ENCODE assay signal across 9 cellular contexts in the genomic region with DNA sequence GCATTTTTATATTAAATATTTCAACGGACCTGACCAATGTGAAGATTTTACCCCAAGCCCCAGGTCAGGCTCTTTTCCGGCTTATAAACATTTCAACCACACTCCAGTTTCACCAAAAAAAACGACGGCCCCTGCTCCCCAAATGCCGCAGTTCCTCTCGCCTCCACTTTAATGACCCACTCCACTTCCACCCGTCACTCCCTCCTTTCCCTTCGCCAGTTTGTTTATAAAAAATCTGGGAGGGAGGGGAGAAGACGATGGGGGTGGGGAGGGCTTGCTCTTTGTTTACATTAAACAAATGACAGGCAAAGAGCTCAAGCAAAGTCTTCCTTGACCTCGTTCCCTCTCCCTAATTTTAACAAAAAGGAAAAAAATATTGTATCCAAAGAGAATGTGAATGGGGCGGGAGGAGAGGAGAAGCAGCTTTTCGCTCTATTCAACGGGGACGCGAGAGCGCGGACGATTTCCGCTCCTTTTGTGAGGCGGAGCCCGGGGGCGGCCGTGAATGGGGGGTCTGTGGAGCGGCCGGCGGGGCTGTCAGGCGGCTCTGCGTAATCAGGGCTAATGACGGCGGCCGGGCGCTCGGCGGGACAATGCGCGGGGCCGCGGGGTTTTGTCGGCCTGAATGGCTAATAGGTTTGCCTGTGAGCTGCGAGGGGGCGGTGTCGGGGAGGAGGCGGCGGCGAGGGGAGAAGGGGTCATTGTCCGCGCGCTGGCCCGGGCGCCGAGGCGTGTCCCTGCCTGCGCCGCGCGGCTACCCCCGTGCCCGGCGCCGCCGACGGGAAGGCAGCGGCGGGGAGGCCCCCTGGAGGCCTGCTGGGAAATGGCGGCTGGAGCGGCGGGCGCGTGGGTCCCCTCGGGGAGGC. TPM values are rescaled to one million over a fixed set of nuclear protein-coding genes. Genes with fewer than 3 reads are reported as not detected.
DNase-seq lines count a peak whose midpoint lies in the region; ATAC-seq, FAIRE-seq and TF ChIP-seq lines count a peak whose summit lies in the region.
"Had no signal": no experiment of that assay in that cellular context is flagged by ENCODE, and none has a peak within 500 bp of the region (broad histone marks: within the 10 kb centered on the region; RNA-seq: fewer than 3 reads in every experiment).

No MANE protein-coding gene starts in this region.

- H3K27me3 Mint-ChIP-seq in activated T-cell treated with anti-CD3 and anti-CD28 coated beads, Interleukin-2, amount 50 U/mL, for 4 hours (ENCODE audit: low read depth) = peaks cover 68% of the 10 kb centered on the region
- H3K27me3 Mint-ChIP-seq in activated CD8-positive, alpha-beta T cell treated with anti-CD3 and anti-CD28 coated beads, Interleukin-2, amount 10 ng/mL, durations not matched to agents 7 days and 5 days (ENCODE audit: low read depth) = peaks cover 63% of the 10 kb centered on the region
- H3K27me3 Mint-ChIP-seq in stimulated activated naive CD8-positive, alpha-beta T cell treated with anti-CD3 and anti-CD28 coated beads, Interleukin-15, Interleukin-2, amounts not matched to agents 100 ng/mL and 50 ng/mL, for 24 hours = peaks cover 74% of the 10 kb centered on the region

- peak; percentile 64 to 72 for ATAC-seq in activated T-cell treated with anti-CD3 and anti-CD28 coated beads, Interleukin-2, amount 50 U/mL, for 4 hours
- peak; percentile 36 for ATAC-seq in activated CD8-positive, alpha-beta T cell treated with anti-CD3 and anti-CD28 coated beads, Interleukin-2, amount 10 ng/mL, durations not matched to agents 7 days and 5 days

- no peaks in the 10 kb centered on the region for H3K36me3 ChIP-seq in iPS DF 6.9 (ENCODE audit: control insufficient read depth, insufficient read depth, low read length)
- H3K36me3 ChIP-seq: adrenal gland had no signal

- no peaks in the 10 kb centered on the region for H3K9me3 Mint-ChIP-seq in activated T-cell treated with anti-CD3 and anti-CD28 coated beads, Interleukin-2, amount 50 U/mL, for 4 hours
- H3K9me3 Mint-ChIP-seq in activated CD8-positive, alpha-beta T cell treated with anti-CD3 and anti-CD28 coated beads, Interleukin-2, amount 10 ng/mL, durations not matched to agents 7 days and 5 days (ENCODE audit: insufficient read depth) = no peaks in the 10 kb centered on the region
- H3K9me3 Mint-ChIP-seq in stimulated activated naive CD8-positive, alpha-beta T cell treated with anti-CD3 and anti-CD28 coated beads, Interleukin-15, Interleukin-2, amounts not matched to agents 100 ng/mL and 50 ng/mL, for 24 hours = no peaks in the 10 kb centered on the region

- no peak for FAIRE-seq in H54 (lab: Jason Lieb, UNC)

- CTCF ChIA-PET in activated CD8-positive, alpha-beta T cell treated with anti-CD3 and anti-CD28 coated beads, Interleukin-2, amount 10 ng/mL, durations not matched to agents 7 days and 5 days (lab: Charles Lee) = interaction anchor here (1.1 to 1.2 kb wide), 2 partner anchors 187 to 224 kb away, joined by 3 read pairs; no protein-coding TSS in a partner anchor

- H3K4me1 ChIP-seq in iPS DF 6.9 (ENCODE audit: control insufficient read depth, insufficient read depth, low read length) = peaks cover 6% of the 10 kb centered on the region; the same call in 1 of the 2 replicates

- no peak for DNase-seq in activated T-cell treated with anti-CD3 and anti-CD28 coated beads, Interleukin-2, amount 50 U/mL, for 4 hours
- no peak for DNase-seq in activated T-cell treated with anti-CD3 and anti-CD28 coated beads, Interleukin-2, amount 50 U/mL, for 1 hour
- peak; percentile 92 for DNase-seq in NCI-H1092 treated with DMSO at 0.1 percent for 48 hours (lab: John Stamatoyannopoulos, UW)
- no peak for DNase-seq in activated CD8-positive, alpha-beta T cell treated with anti-CD3 and anti-CD28 coated beads, Interleukin-2, amount 10 ng/mL, durations not matched to agents 7 days and 5 days
- no peak for DNase-seq in iPS DF 6.9 (ENCODE audit: low read depth, low spot score)
- no peak for DNase-seq in LoVo (ENCODE audit: low spot score)
- DNase-seq in H54 (ENCODE audit: insufficient read length, low spot score) = no peak

- POLR2A ChIA-PET in activated CD8-positive, alpha-beta T cell treated with anti-CD3 and anti-CD28 coated beads, Interleukin-2, amount 10 ng/mL, durations not matched to agents 7 days and 5 days (lab: Charles Lee) = no interaction called here

- WGBS in iPS DF 6.9 (ENCODE audit: insufficient coverage, insufficient read length) = no CpG with 5 or more reads among the region's 70 CpGs

- peaks cover 46% of the 10 kb centered on the region for H3K27me3 ChIP-seq in iPS DF 6.9 (ENCODE audit: control insufficient read depth, insufficient read depth, low read length)

- no peak overlapping the region for H3K27ac ChIP-seq in iPS DF 6.9 (ENCODE audit: low read length)
- H3K27ac ChIP-seq: adrenal gland had no signal

- no peaks in the 10 kb centered on the region for H3K36me3 Mint-ChIP-seq in activated T-cell treated with anti-CD3 and anti-CD28 coated beads, Interleukin-2, amount 50 U/mL, for 4 hours (ENCODE audit: insufficient read depth)
- peaks cover 1% of the 10 kb centered on the region for H3K36me3 Mint-ChIP-seq in activated CD8-positive, alpha-beta T cell treated with anti-CD3 and anti-CD28 coated beads, Interleukin-2, amount 10 ng/mL, durations not matched to agents 7 days and 5 days (ENCODE audit: low read depth)
- no peaks in the 10 kb centered on the region for H3K36me3 Mint-ChIP-seq in stimulated activated naive CD8-positive, alpha-beta T cell treated with anti-CD3 and anti-CD28 coated beads, Interleukin-15, Interleukin-2, amounts not matched to agents 100 ng/mL and 50 ng/mL, for 24 hours (ENCODE audit: low read depth)

- no peaks in the 10 kb centered on the region for H3K9me3 ChIP-seq in iPS DF 6.9 (ENCODE audit: control insufficient read depth, insufficient read depth, low read length)
- H3K9me3 ChIP-seq: adrenal gland had no signal

- peak overlapping the region; percentile 60; the same call in 1 of the 2 replicates for H3K4me3 ChIP-seq in iPS DF 6.9 (ENCODE audit: low read length)

- peaks cover 20% of the 10 kb centered on the region for H3K4me1 Mint-ChIP-seq in activated T-cell treated with anti-CD3 and anti-CD28 coated beads, Interleukin-2, amount 50 U/mL, for 4 hours (ENCODE audit: low read depth)
- H3K4me1 Mint-ChIP-seq in activated CD8-positive, alpha-beta T cell treated with anti-CD3 and anti-CD28 coated beads, Interleukin-2, amount 10 ng/mL, durations not matched to agents 7 days and 5 days (ENCODE audit: low read depth) = peaks cover 11% of the 10 kb centered on the region
- H3K4me1 Mint-ChIP-seq in stimulated activated naive CD8-positive, alpha-beta T cell treated with anti-CD3 and anti-CD28 coated beads, Interleukin-15, Interleukin-2, amounts not matched to agents 100 ng/mL and 50 ng/mL, for 24 hours (ENCODE audit: low read depth) = peaks cover 10% of the 10 kb centered on the region

- H3K27ac Mint-ChIP-seq in activated CD8-positive, alpha-beta T cell treated with anti-CD3 and anti-CD28 coated beads, Interleukin-2, amount 10 ng/mL, durations not matched to agents 7 days and 5 days = no peak overlapping the region
- no peak overlapping the region for H3K27ac Mint-ChIP-seq in stimulated activated naive CD8-positive, alpha-beta T cell treated with anti-CD3 and anti-CD28 coated beads, Interleukin-15, Interleukin-2, amounts not matched to agents 100 ng/mL and 50 ng/mL, for 24 hours

- no peak for TF ChIP-seq POLR2A in H54 (IDR thresholded peaks at IDR 0.05; ENCODE audit: low read depth, low read length)

- peak overlapping the region; percentile 35 for H3K4me3 Mint-ChIP-seq in activated T-cell treated with anti-CD3 and anti-CD28 coated beads, Interleukin-2, amount 50 U/mL, for 4 hours
- H3K4me3 Mint-ChIP-seq in activated CD8-positive, alpha-beta T cell treated with anti-CD3 and anti-CD28 coated beads, Interleukin-2, amount 10 ng/mL, durations not matched to agents 7 days and 5 days = no peak overlapping the region
- H3K4me3 Mint-ChIP-seq in stimulated activated naive CD8-positive, alpha-beta T cell treated with anti-CD3 and anti-CD28 coated beads, Interleukin-15, Interleukin-2, amounts not matched to agents 100 ng/mL and 50 ng/mL, for 24 hours = peak overlapping the region; percentile 47

RNA-seq across cellular contexts. Expression of gene SIX6, which starts 5.7 kb away (rescaled TPM):
- not detected for total RNA-seq in activated T-cell treated with anti-CD3 and anti-CD28 coated beads, Interleukin-2, amount 50 U/mL, for 4 hours
- total RNA-seq in activated CD8-positive, alpha-beta T cell treated with anti-CD3 and anti-CD28 coated beads, Interleukin-2, amount 10 ng/mL, durations not matched to agents 7 days and 5 days = not detected
- total RNA-seq: adrenal gland had no signal

RNA-seq across cellular contexts. Expression of gene C14orf39, which starts 28.7 kb away (rescaled TPM):
- total RNA-seq in activated T-cell treated with anti-CD3 and anti-CD28 coated beads, Interleukin-2, amount 50 U/mL, for 4 hours = not detected
- not detected for total RNA-seq in activated CD8-positive, alpha-beta T cell treated with anti-CD3 and anti-CD28 coated beads, Interleukin-2, amount 10 ng/mL, durations not matched to agents 7 days and 5 days
